ENCODE assay signal across 12 cellular contexts in the genomic region with DNA sequence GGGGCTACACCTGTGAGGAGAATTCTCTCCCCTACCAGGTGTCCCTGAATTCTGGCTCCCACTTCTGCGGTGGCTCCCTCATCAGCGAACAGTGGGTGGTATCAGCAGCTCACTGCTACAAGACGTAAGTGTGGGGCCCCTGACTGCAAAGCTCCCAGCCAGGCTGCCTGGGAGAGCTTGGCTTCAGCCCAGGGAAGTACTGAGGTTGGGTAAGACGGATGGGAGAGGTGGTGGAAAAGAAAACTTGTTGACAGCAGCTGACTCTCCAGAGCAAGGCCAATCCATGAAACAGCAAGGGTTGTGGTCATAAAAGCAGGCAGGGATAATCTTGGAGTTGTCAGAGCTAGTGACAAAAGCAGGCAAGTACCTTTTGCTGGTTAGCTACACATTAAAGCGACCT. TPM values are rescaled to one million over a fixed set of nuclear protein-coding genes. Genes with fewer than 3 reads are reported as not detected.
"Had no signal": no experiment of that assay in that cellular context is flagged by ENCODE, and none has a peak within 500 bp of the region (broad histone marks: within the 10 kb centered on the region; RNA-seq: fewer than 3 reads in every experiment).

No MANE protein-coding gene starts in this region.

RNA-seq across cellular contexts. Expression of gene PRSS3, which starts 1.3 kb away (rescaled TPM):
- total RNA-seq: activated B cell treated with CpG ODN at 0.5 μM for 24 hours; activated CD4-positive, alpha-beta memory T cell treated with anti-CD3 and anti-CD28 coated beads for 36 hours; activated CD4-positive, alpha-beta T cell treated with anti-CD3 and anti-CD28 coated beads, Interleukin-2, amount 10 ng/mL, durations not matched to agents 24 days and 14 days; activated CD8-positive, alpha-beta T cell treated with anti-CD3 and anti-CD28 coated beads for 36 hours; activated naive CD4-positive, alpha-beta T cell treated with anti-CD3 and anti-CD28 coated beads for 36 hours; activated naive CD4-positive, alpha-beta T cell treated with anti-CD3 and anti-CD28 coated beads, Interleukin-2, amount 50 U/mL, for 72 hours; activated naive CD8-positive, alpha-beta T cell treated with anti-CD3 and anti-CD28 coated beads for 36 hours; activated T-cell treated with anti-CD3 and anti-CD28 coated beads, Interleukin-2, amount 50 U/mL, for 72 hours; activated T-helper 1 cell treated with anti-CD3 and anti-CD28 coated beads, Interleukin-12 subunit alpha, Interleukin-12 subunit beta, Interleukin-2, Interleukin-4 antibody, amounts not matched to agents 30 ng/mL and 10 ng/mL and 1 ng/mL, durations not matched to agents 14 hours and 24 hours and 36 hours; activated T-helper 17 cell treated with anti-CD3 and anti-CD28 coated beads, Interleukin-2, amount 50 U/mL, for 72 hours; ascending aorta; cardiac septum had no signal
